ENCODE assay signal across 8 cellular contexts in genomic region chr17:7840441-7840840, GRCh38. TPM values are rescaled to one million over a fixed set of nuclear protein-coding genes. Genes with fewer than 3 reads are reported as not detected.
DNase-seq lines count a peak whose midpoint lies in the region; ATAC-seq and TF ChIP-seq lines count a peak whose summit lies in the region.

No MANE protein-coding gene starts in this region.

- H3K27ac ChIP-seq in left ventricle myocardium inferior (replicated peaks) (peak overlapping the region; percentile 96), right cardiac atrium (ENCODE audit: low read length) (no peak overlapping the region), upper lobe of left lung (peak overlapping the region in 3 of 4 donors; percentile 99 to 100 (median 99))

- TF ChIP-seq CTCF in left ventricle myocardium inferior (IDR thresholded peaks at IDR 0.05; ENCODE audit: borderline replicate concordance) (no peak), mesothelial cell of epicardium (IDR thresholded peaks at IDR 0.05; ENCODE audit: unreplicated experiment) (no peak), upper lobe of left lung (IDR thresholded peaks at IDR 0.05) (no peak), lower leg skin (IDR thresholded peaks at IDR 0.05) (no peak)

- intact Hi-C loops in left ventricle myocardium inferior (cut with micrococcal nuclease): no loop called here
- intact Hi-C loops in right cardiac atrium (cut with DNase I): loop anchor here in 1 of 4 donors (10.0 kb wide), 1 partner anchor 304 kb away; no protein-coding TSS in a partner anchor
- intact Hi-C loops in lower leg skin (cut with DNase I; ENCODE audit: low total_unique reads): no loop called here

- H3K4me3 ChIP-seq in left ventricle myocardium inferior (no peak overlapping the region), right cardiac atrium (ENCODE audit: low read length) (no peak overlapping the region), upper lobe of left lung (peak overlapping the region in 1 of 4 donors; percentile 71), lower leg skin (ENCODE audit: low read depth, poor library complexity, severe bottlenecking) (no peak overlapping the region)

- H3K36me3 ChIP-seq in left ventricle myocardium inferior: peaks cover 1% of the 10 kb centered on the region
- peaks cover 0 to 5% (median 3%) of the 10 kb centered on the region in 4 donors for H3K36me3 ChIP-seq in upper lobe of left lung

- H3K9me3 Mint-ChIP-seq in activated naive CD8-positive, alpha-beta T cell treated with anti-CD3 and anti-CD28 coated beads for 36 hours: no peaks in the 10 kb centered on the region
- H3K9me3 Mint-ChIP-seq in mesothelial cell of epicardium: no peaks in the 10 kb centered on the region

- H3K4me3 Mint-ChIP-seq in activated naive CD8-positive, alpha-beta T cell treated with anti-CD3 and anti-CD28 coated beads for 36 hours: peak overlapping the region; percentile 84
- H3K4me3 Mint-ChIP-seq in mesothelial cell of epicardium: peak overlapping the region; percentile 95

- H3K4me1 Mint-ChIP-seq in activated naive CD8-positive, alpha-beta T cell treated with anti-CD3 and anti-CD28 coated beads for 36 hours: peaks cover 61% of the 10 kb centered on the region
- H3K4me1 Mint-ChIP-seq in mesothelial cell of epicardium: peaks cover 58% of the 10 kb centered on the region

- no peak for DNase-seq in left ventricle myocardium inferior
- DNase-seq in right cardiac atrium: no peak
- DNase-seq in activated naive CD8-positive, alpha-beta T cell treated with anti-CD3 and anti-CD28 coated beads for 36 hours: no peak
- DNase-seq in mesothelial cell of epicardium (ENCODE audit: low spot score in 2 of 2, unreplicated experiment in 2 of 2): no peak
- no peak for DNase-seq in upper lobe of left lung
- no peak for DNase-seq in ecto neural progenitor cell (ENCODE audit: low spot score)
- DNase-seq in lower leg skin (ENCODE audit: low spot score in 2 of 2): no peak

- peaks cover 93% of the 10 kb centered on the region for H3K4me1 ChIP-seq in left ventricle myocardium inferior
- peaks cover 12% of the 10 kb centered on the region for H3K4me1 ChIP-seq in right cardiac atrium (ENCODE audit: control insufficient read depth, insufficient read depth, low read length)
- H3K4me1 ChIP-seq in upper lobe of left lung: peaks cover 50 to 74% (median 56%) of the 10 kb centered on the region in 4 donors

- H3K27me3 ChIP-seq in left ventricle myocardium inferior (ENCODE audit: low read depth) (no peaks in the 10 kb centered on the region), right cardiac atrium (ENCODE audit: control insufficient read depth, insufficient read depth) (no peaks in the 10 kb centered on the region), upper lobe of left lung (no peaks in the 10 kb centered on the region)

- TF ChIP-seq POLR2A in upper lobe of left lung (IDR thresholded peaks at IDR 0.05) (no peak), lower leg skin (IDR thresholded peaks at IDR 0.05) (no peak)

- no peaks in the 10 kb centered on the region for H3K9me3 ChIP-seq in left ventricle myocardium inferior (replicated peaks)
- no peaks in the 10 kb centered on the region for H3K9me3 ChIP-seq in right cardiac atrium (ENCODE audit: control insufficient read depth, low read length)
- no peaks in the 10 kb centered on the region for H3K9me3 ChIP-seq in upper lobe of left lung

- ATAC-seq in right cardiac atrium: no peak
- no peak for ATAC-seq in upper lobe of left lung (ENCODE audit: low FRiP score in 2 of 2)
- ATAC-seq in HG03196 (IDR thresholded peaks at IDR 0.05; ENCODE audit: unreplicated experiment): no peak

- peaks cover 14% of the 10 kb centered on the region for H3K36me3 Mint-ChIP-seq in activated naive CD8-positive, alpha-beta T cell treated with anti-CD3 and anti-CD28 coated beads for 36 hours
- H3K36me3 Mint-ChIP-seq in mesothelial cell of epicardium: peaks cover 4% of the 10 kb centered on the region

- no peak for TF ChIP-seq EP300 in upper lobe of left lung (IDR thresholded peaks at IDR 0.05)

- 54% methylated on average over 1 of the region's 1 CpG for WGBS in right cardiac atrium
- WGBS in upper lobe of left lung, 2 donors: 29 to 40% methylated on average over 1 of the region's 1 CpG
- whole genome bisulfite sequencing in lower leg skin, 2 donors: 43 to 71% methylated on average over 1 of the region's 1 CpG

- H3K27ac Mint-ChIP-seq in activated naive CD8-positive, alpha-beta T cell treated with anti-CD3 and anti-CD28 coated beads for 36 hours: peak overlapping the region; percentile 90
- H3K27ac Mint-ChIP-seq in mesothelial cell of epicardium: peak overlapping the region; percentile 98

- H3K27me3 Mint-ChIP-seq in activated naive CD8-positive, alpha-beta T cell treated with anti-CD3 and anti-CD28 coated beads for 36 hours: no peaks in the 10 kb centered on the region
- H3K27me3 Mint-ChIP-seq in mesothelial cell of epicardium (ENCODE audit: low read depth): no peaks in the 10 kb centered on the region

RNA-seq across cellular contexts. Expression of gene KDM6B, which starts 6.4 kb away (rescaled TPM):
- total RNA-seq in left ventricle myocardium inferior (23.3 TPM), right cardiac atrium (10 to 100 TPM; 25.7 to 28.1 (median 27.5) TPM), mesothelial cell of epicardium (88.4 to 96.3 TPM (median 94.4 TPM) in 3 replicates), upper lobe of left lung (10 to 100 TPM; 17.5 to 68.0 (median 42.2) TPM), lower leg skin (10 to 100 TPM; 12.5 to 30.9 (median 18.0) TPM)
- 18.6 TPM for polyA plus RNA-seq in right cardiac atrium
- total RNA-seq in activated naive CD8-positive, alpha-beta T cell treated with anti-CD3 and anti-CD28 coated beads for 36 hours: 10 to 100 TPM; 44.5 to 47.6 TPM

RNA-seq across cellular contexts. Expression of gene TMEM88, which starts 14.4 kb away (rescaled TPM):
- total RNA-seq in left ventricle myocardium inferior (26.4 TPM), right cardiac atrium (10 to 100 TPM in 3 of 4 donors, 1 to 10 TPM in 1; 9.0 to 24.6 (median 16.3) TPM), mesothelial cell of epicardium (12.3 to 15.4 TPM (median 15.2 TPM) in 3 replicates), upper lobe of left lung (10 to 100 TPM in 2 of 6 donors, 1 to 10 TPM in 3, not detected in 1; 1.6 to 16.1 (median 9.3) TPM), lower leg skin (1 to 10 TPM in 3 of 4 donors, under 1 TPM in 1; 0.91 to 5.9 (median 3.4) TPM)
- 74.5 TPM for polyA plus RNA-seq in right cardiac atrium
- total RNA-seq in activated naive CD8-positive, alpha-beta T cell treated with anti-CD3 and anti-CD28 coated beads for 36 hours: 1 to 10 TPM; 4.2 to 4.8 TPM

RNA-seq across cellular contexts. Expression of gene NAA38, which starts 16.9 kb away (rescaled TPM):
- 89.8 TPM for total RNA-seq in left ventricle myocardium inferior
- total RNA-seq in right cardiac atrium: 100 to 1,000 TPM in 1 of 4 donors, 10 to 100 TPM in 3; 59.9 to 103 (median 95.6) TPM
- 160 TPM for polyA plus RNA-seq in right cardiac atrium
- 10 to 100 TPM; 65.2 to 66.6 TPM for total RNA-seq in activated naive CD8-positive, alpha-beta T cell treated with anti-CD3 and anti-CD28 coated beads for 36 hours
- 63.9 to 67.2 TPM (median 66.4 TPM) in 3 replicates for total RNA-seq in mesothelial cell of epicardium
- 100 to 1,000 TPM in 2 of 6 donors, 10 to 100 TPM in 4; 50.0 to 111 (median 75.5) TPM for total RNA-seq in upper lobe of left lung
- 100 to 1,000 TPM in 1 of 4 donors, 10 to 100 TPM in 3; 56.8 to 101 (median 91.3) TPM for total RNA-seq in lower leg skin

RNA-seq across cellular contexts. Expression of gene CYB5D1, which starts 17.4 kb away (rescaled TPM):
- 17.8 TPM for total RNA-seq in left ventricle myocardium inferior
- total RNA-seq in right cardiac atrium: 10 to 100 TPM; 12.6 to 16.2 (median 15.4) TPM
- 12.1 TPM for polyA plus RNA-seq in right cardiac atrium
- total RNA-seq in activated naive CD8-positive, alpha-beta T cell treated with anti-CD3 and anti-CD28 coated beads for 36 hours: 10 to 100 TPM; 18.6 to 20.1 TPM
- total RNA-seq in mesothelial cell of epicardium: 12.5 to 13.0 TPM (median 13.0 TPM) in 3 replicates
- total RNA-seq in upper lobe of left lung: 10 to 100 TPM in 2 of 6 donors, 1 to 10 TPM in 4; 5.2 to 12.4 (median 7.3) TPM
- total RNA-seq in lower leg skin: 10 to 100 TPM in 1 of 4 donors, 1 to 10 TPM in 3; 7.0 to 14.1 (median 9.1) TPM

RNA-seq across cellular contexts. Expression of gene CHD3, which starts 48.1 kb away (rescaled TPM):
- total RNA-seq in left ventricle myocardium inferior (15.6 TPM), right cardiac atrium (10 to 100 TPM; 31.2 to 38.8 (median 35.0) TPM), mesothelial cell of epicardium (333 to 339 TPM (median 337 TPM) in 3 replicates), upper lobe of left lung (100 to 1,000 TPM in 2 of 6 donors, 10 to 100 TPM in 4; 68.1 to 183 (median 91.3) TPM), lower leg skin (10 to 100 TPM; 36.8 to 71.1 (median 54.8) TPM)
- polyA plus RNA-seq in right cardiac atrium: 45.3 TPM
- total RNA-seq in activated naive CD8-positive, alpha-beta T cell treated with anti-CD3 and anti-CD28 coated beads for 36 hours: 100 to 1,000 TPM; 123 to 129 TPM
